In genomic region chr17:62695093-62695738, GRCh38 we compare ENCODE assay signal across 7 cellular contexts.
DNase-seq lines count a peak whose midpoint lies in the region; ATAC-seq, FAIRE-seq and TF ChIP-seq lines count a peak whose summit lies in the region.
"Not testable (repeated sequence)": the region's sequence is repeated elsewhere in the genome, so short reads cannot be mapped to it uniquely, and the experiment has no call there.

No MANE protein-coding gene starts in this region.

- H3K27me3 ChIP-seq in BLaER1 treated with 17β-estradiol and CSF1 and Interleukin-3, amounts not matched to agents 10 nM and 100 nM; K562 (ENCODE audit: control insufficient read depth in 2 of 2, insufficient read depth in 2 of 2, low read length in 2 of 2); endothelial cell of umbilical vein (ENCODE audit: control insufficient read depth in 2 of 2, insufficient read depth in 2 of 2, low read length in 2 of 2); heart right ventricle: not testable (repeated sequence)

- peak overlapping the region in 3 of 11 experiments; percentile 26 to 45 (median 38); a peak in 4 of 22 replicates for H3K27ac ChIP-seq in BLaER1 treated with 17β-estradiol and CSF1 and Interleukin-3, amounts not matched to agents 10 nM and 100 nM
- H3K27ac ChIP-seq in SK-N-MC (peak overlapping the region; percentile 13; the same call in 1 of the 2 replicates), endothelial cell of umbilical vein (ENCODE audit: insufficient read depth, low read depth, low read length) (peak overlapping the region; percentile 83), heart right ventricle (peak overlapping the region in 9 of 10 donors; percentile 3 to 87 (median 67))
- H3K27ac ChIP-seq in K562 (ENCODE audit: extremely low read depth, low read depth, low read length): not testable (repeated sequence)

- dilution Hi-C loops in endothelial cell of umbilical vein (cut with MboI; ENCODE audit: extremely low pct_ligation_motif_present, low sequenced_read_pairs): not testable (repeated sequence)

- not testable (repeated sequence) for H3K9ac ChIP-seq in BLaER1 treated with 17β-estradiol and CSF1 and Interleukin-3, amounts not matched to agents 10 nM and 100 nM; SK-N-MC (ENCODE audit: insufficient read length)
- H3K9ac ChIP-seq in K562 (ENCODE audit: insufficient read depth in 1 of 2, low read depth in 2 of 2, low read length in 2 of 2) (0 out of 4 replicates have a peak overlapping the region, but pooled peaks of 1 of the 2 experiments have one; percentile 36), endothelial cell of umbilical vein (replicated peaks; ENCODE audit: extremely low read depth, insufficient read depth, low read length) (peak overlapping the region; percentile 27)

- not testable (repeated sequence) for H3K36me3 Mint-ChIP-seq in nephron progenitor cell (ENCODE audit: low read depth)

- H3K4me3 ChIP-seq in BLaER1 treated with 17β-estradiol and CSF1 and Interleukin-3, amounts not matched to agents 10 nM and 100 nM; SK-N-MC; K562: not testable (repeated sequence)
- H3K4me3 ChIP-seq in endothelial cell of umbilical vein (replicated peaks in 1 of 3; ENCODE audit: insufficient read depth in 1 of 3, low read depth in 1 of 3, low read length in 3 of 3) (peak overlapping the region in 2 of 3 experiments; percentile 7 to 8), heart right ventricle (peak overlapping the region in 4 of 10 donors; percentile 12 to 17 (median 16))

- not testable (repeated sequence) for ATAC-seq in K562
- peak in 3 of 8 donors; percentile 8 to 23 (median 11) for ATAC-seq in heart right ventricle

- H3K27me3 Mint-ChIP-seq in nephron progenitor cell (ENCODE audit: low read depth, poor library complexity): not testable (repeated sequence)

- TF ChIP-seq CTCF in K562 (IDR thresholded peaks at IDR 0.05 in 2 of 3, conservative IDR thresholded peaks at IDR 0.05 in 1 of 3; ENCODE audit: insufficient read depth in 2 of 3, low read depth in 1 of 3, low read length in 3 of 3); endothelial cell of umbilical vein (IDR thresholded peaks at IDR 0.05; ENCODE audit: extremely low read depth in 1 of 2, insufficient read depth in 1 of 2, low read depth in 1 of 2, low read length in 2 of 2); heart right ventricle (IDR thresholded peaks at IDR 0.05); nephron progenitor cell (IDR thresholded peaks at IDR 0.05): not testable (repeated sequence)

- not testable (repeated sequence) for TF ChIP-seq POLR2A in K562 (conservative IDR thresholded peaks at IDR 0.05); endothelial cell of umbilical vein (IDR thresholded peaks at IDR 0.05; ENCODE audit: low read depth, low read length)

- not testable (repeated sequence) for TF ChIP-seq EP300 in K562 (IDR thresholded peaks at IDR 0.05; ENCODE audit: low read length)

- H3K79me2 ChIP-seq in K562 (ENCODE audit: control insufficient read depth, insufficient read depth, low read length); endothelial cell of umbilical vein (ENCODE audit: control insufficient read depth, insufficient read depth, low read length): not testable (repeated sequence)

- WGBS in K562 (ENCODE audit: insufficient coverage, low coverage, missing lambda C conversion rate): 57% methylated on average over 3 of the region's 5 CpGs
- 73 to 75% methylated on average over 5 of the region's 5 CpGs for WGBS in heart right ventricle, 2 donors

- not testable (repeated sequence) for H3K9me3 ChIP-seq in BLaER1 treated with 17β-estradiol and CSF1 and Interleukin-3, amounts not matched to agents 10 nM and 100 nM (replicated peaks in 1 of 11); SK-N-MC (ENCODE audit: low read depth, low read length); K562 (replicated peaks; ENCODE audit: control insufficient read depth, insufficient read depth, low read depth, low read length); endothelial cell of umbilical vein (replicated peaks; ENCODE audit: control insufficient read depth, insufficient read depth, low read length); heart right ventricle

- H2AFZ ChIP-seq in K562 (ENCODE audit: low read depth, low read length): 0 out of 2 replicates have a peak overlapping the region, but pooled peaks have one; percentile 9
- peak overlapping the region; percentile 75 for H2AFZ ChIP-seq in endothelial cell of umbilical vein (ENCODE audit: low read depth, low read length)

- H3K9me3 Mint-ChIP-seq in nephron progenitor cell: not testable (repeated sequence)

- intact Hi-C loops in K562 (cut with micrococcal nuclease); heart right ventricle (cut with DNase I): not testable (repeated sequence)
- intact Hi-C loops in endothelial cell of umbilical vein (cut with micrococcal nuclease): loop anchor here (2.0 kb wide), 1 partner anchor 68 kb away; the partner anchor contains the start of gene MRC2

- not testable (repeated sequence) for H3K4me3 Mint-ChIP-seq in nephron progenitor cell

- in situ Hi-C loops in K562 (cut with MboI): loop anchor here (25.0 kb wide), 1 partner anchor 717 kb away; no protein-coding TSS in a partner anchor

- POLR2A ChIA-PET in K562 (lab: Yijun Ruan, JAX): interaction anchor here (0.6 kb wide), 1 partner anchor 600 kb away, joined by 3 read pairs; no protein-coding TSS in a partner anchor
- POLR2A ChIA-PET in endothelial cell of umbilical vein (lab: Charles Lee): not testable (repeated sequence)

- peaks cover 33 to 52% (median 44%) of the 10 kb centered on the region in 10 experiments; a peak in 19 of 20 replicates for H3K4me1 ChIP-seq in BLaER1 treated with 17β-estradiol and CSF1 and Interleukin-3, amounts not matched to agents 10 nM and 100 nM
- H3K4me1 ChIP-seq in K562 (replicated peaks in 1 of 2; ENCODE audit: control insufficient read depth in 2 of 2, insufficient read depth in 2 of 2, low read length in 2 of 2): peaks cover 29 to 49% of the 10 kb centered on the region in 2 experiments; a peak in 4 of 5 replicates
- peaks cover 18% of the 10 kb centered on the region for H3K4me1 ChIP-seq in endothelial cell of umbilical vein (ENCODE audit: control insufficient read depth, extremely low read depth, insufficient read depth, low read length)
- peaks cover 0 to 50% (median 24%) of the 10 kb centered on the region in 9 donors for H3K4me1 ChIP-seq in heart right ventricle

- FAIRE-seq in K562 (lab: Jason Lieb, UNC): peak; percentile 62
- not testable (repeated sequence) for FAIRE-seq in endothelial cell of umbilical vein (lab: Jason Lieb, UNC)

- DNase-seq in NCI-H2171 treated with DMSO at 0.1 percent for 48 hours (lab: John Stamatoyannopoulos, UW): peak; percentile 33
- DNase-seq in SK-N-MC (ENCODE audit: low read depth, low spot score); K562 (ENCODE audit: extremely low read depth in 1 of 4, low spot score in 3 of 4); endothelial cell of umbilical vein (ENCODE audit: low read depth, low spot score); heart right ventricle; nephron progenitor cell: not testable (repeated sequence)

- CTCF ChIA-PET in K562 (lab: Yijun Ruan, JAX; ENCODE audit: low intra/inter-chr PET ratio): not testable (repeated sequence)
- CTCF ChIA-PET in endothelial cell of umbilical vein (lab: Charles Lee): interaction anchor here (1.5 to 5.5 kb wide), 4 partner anchors 22 to 273 kb away, joined by 3 to 26 read pairs (median 10); no protein-coding TSS in a partner anchor

- peaks cover 8 to 26% (median 14%) of the 10 kb centered on the region in 11 experiments; a peak in 19 of 22 replicates for H3K36me3 ChIP-seq in BLaER1 treated with 17β-estradiol and CSF1 and Interleukin-3, amounts not matched to agents 10 nM and 100 nM
- not testable (repeated sequence) for H3K36me3 ChIP-seq in SK-N-MC (ENCODE audit: insufficient read depth, low read length); K562 (ENCODE audit: control insufficient read depth, insufficient read depth, low read length); endothelial cell of umbilical vein (ENCODE audit: control insufficient read depth in 2 of 2, extremely low read depth in 1 of 2, insufficient read depth in 2 of 2, low read length in 2 of 2); heart right ventricle

- H3K4me2 ChIP-seq in BLaER1 treated with 17β-estradiol and CSF1 and Interleukin-3, amounts not matched to agents 10 nM and 100 nM: peak overlapping the region in 9 of 11 experiments; percentile 62 to 86 (median 66); a peak in 18 of 22 replicates
- H3K4me2 ChIP-seq in K562 (ENCODE audit: insufficient read depth, low read length): not testable (repeated sequence)
- peak overlapping the region; percentile 49 for H3K4me2 ChIP-seq in endothelial cell of umbilical vein (ENCODE audit: insufficient read depth, low read length)

- H3K4me1 Mint-ChIP-seq in nephron progenitor cell: peaks cover 44% of the 10 kb centered on the region

- H3K27ac Mint-ChIP-seq in nephron progenitor cell: peak overlapping the region; percentile 88

- TF ChIP-seq RAD21 in K562 (CRISPR knock-in tag; conservative IDR thresholded peaks at IDR 0.05 in 1 of 2, IDR thresholded peaks at IDR 0.05 in 1 of 2): not testable (repeated sequence)

- BruUV-seq in K562 (replicated peaks; lab: Mats Ljungman, UMichigan); endothelial cell of umbilical vein (replicated peaks; lab: Mats Ljungman, UMichigan): not testable (repeated sequence)

- H4K20me1 ChIP-seq in BLaER1 treated with 17β-estradiol and CSF1 and Interleukin-3, amounts not matched to agents 10 nM and 100 nM: peaks cover 0 to 41% (median 0%) of the 10 kb centered on the region in 11 experiments; a peak in 9 of 22 replicates
- H4K20me1 ChIP-seq in K562 (replicated peaks; ENCODE audit: control insufficient read depth, insufficient read depth, low read length); endothelial cell of umbilical vein (replicated peaks; ENCODE audit: control insufficient read depth, extremely low read depth, insufficient read depth, low read length): not testable (repeated sequence)

- H3K9me1 ChIP-seq in K562 (ENCODE audit: control insufficient read depth, insufficient read depth, low read length); endothelial cell of umbilical vein (replicated peaks; ENCODE audit: control insufficient read depth, extremely low read depth, insufficient read depth, low read length): not testable (repeated sequence)

TF ChIP-seq in K562, 482 proteins besides CTCF, POLR2A, EP300 and RAD21 (continues in another document):
- TF ChIP-seq CBFA2T3 (IDR thresholded peaks at IDR 0.05): 0 out of 2 replicates have a peak, but pooled peaks have one; percentile 12
